In the genomic region with DNA sequence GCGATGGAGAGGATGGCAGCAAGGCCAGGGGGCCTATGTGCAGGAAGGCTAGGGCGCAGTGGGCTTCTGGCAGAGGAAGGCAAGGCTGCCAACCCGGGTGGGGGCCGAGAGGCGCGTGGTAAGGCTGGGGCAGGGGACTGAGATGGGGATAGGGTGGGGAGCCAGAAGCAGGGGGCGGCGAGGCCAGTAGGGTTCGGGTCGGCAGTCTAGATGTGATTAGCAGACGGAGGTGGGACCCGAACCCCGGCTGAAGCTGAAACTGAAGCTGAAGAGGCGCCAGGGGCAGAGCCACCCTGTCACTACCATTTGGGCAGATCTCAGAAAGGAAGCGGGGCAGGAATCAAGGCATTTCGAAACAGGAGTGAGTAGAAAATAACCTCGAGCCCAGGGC, we compare ENCODE assay signal across 8 cellular contexts. TPM values are rescaled to one million over a fixed set of nuclear protein-coding genes. Genes with fewer than 3 reads are reported as not detected.
A peak's percentile ranks its signal among the peaks of the same experiment; 100 is the strongest.
DNase-seq lines count a peak whose midpoint lies in the region; ATAC-seq, FAIRE-seq and TF ChIP-seq lines count a peak whose summit lies in the region.

No MANE protein-coding gene starts in this region.

- ATAC-seq in A549: peak; percentile 36 to 42
- ATAC-seq in GM18861 (IDR thresholded peaks at IDR 0.05; ENCODE audit: unreplicated experiment): peak; percentile 0
- ATAC-seq in HG03095 (IDR thresholded peaks at IDR 0.05; ENCODE audit: unreplicated experiment): peak; percentile 9

- intact Hi-C loops in kidney (cut with DNase I): no loop called here

- WGBS in A549 (ENCODE audit: missing lambda C conversion rate): 9% methylated on average over 15 of the region's 17 CpGs

- H3K4me1 ChIP-seq in A549 (peaks cover 13% of the 10 kb centered on the region; the same call in 2 of the 3 replicates), kidney (ENCODE audit: control insufficient read depth in 1 of 2, insufficient read depth in 1 of 2, low read depth in 1 of 2, low read length in 2 of 2) (peaks cover 0 to 9% of the 10 kb centered on the region in 2 donors)

- H3K36me3 ChIP-seq in SK-N-MC (ENCODE audit: insufficient read depth, low read length) (no peaks in the 10 kb centered on the region), kidney (ENCODE audit: control insufficient read depth in 1 of 2, insufficient read depth in 2 of 2, low read length in 2 of 2) (no peaks in the 10 kb centered on the region)

- in situ Hi-C loops in T47D (cut with HindIII; ENCODE audit: low pct_unique_long_range_greater_than_20kb, low sequenced_read_pairs): no loop called here

- H3K4me3 ChIP-seq in A549 (peak overlapping the region; percentile 91), SK-N-MC (peak overlapping the region; percentile 93), kidney (ENCODE audit: low read length in 2 of 2) (peak overlapping the region; percentile 85 to 87)

- peak overlapping the region; percentile 87 for H3K4me2 ChIP-seq in A549

- TF ChIP-seq POLR2A in A549 (IDR thresholded peaks at IDR 0.05; ENCODE audit: low read length): no peak

- no peak for TF ChIP-seq RAD21 in A549 (conservative IDR thresholded peaks at IDR 0.05 in 1 of 2, IDR thresholded peaks at IDR 0.05 in 1 of 2)

- DNase-seq in A549 (ENCODE audit: low read depth in 1 of 2, low spot score in 1 of 2) (peak; percentile 15 to 29), SK-N-MC (ENCODE audit: low read depth, low spot score) (no peak), T47D (ENCODE audit: low read depth in 1 of 2, low spot score in 1 of 2) (peak; percentile 26 to 31), kidney (peak; percentile 77), GDM1 (lab: John Stamatoyannopoulos, UW) (no peak)
- DNase-seq in stimulated activated CD4-positive, alpha-beta T cell treated with anti-CD3 and anti-CD28 coated beads, Interleukin-2, amount 100 ng/mL, for 24 hours: peak; percentile 50 to 52

- H3K9ac ChIP-seq in SK-N-MC (ENCODE audit: insufficient read length): peak overlapping the region; percentile 83
- peak overlapping the region; percentile 52 to 66 for H3K9ac ChIP-seq in kidney (ENCODE audit: low read length in 2 of 2)

- no peak for TF ChIP-seq EP300 in A549 (IDR thresholded peaks at IDR 0.05)

- H3K9me3 ChIP-seq in A549: no peaks in the 10 kb centered on the region
- H3K9me3 ChIP-seq in SK-N-MC (ENCODE audit: low read depth, low read length): no peaks in the 10 kb centered on the region
- no peaks in the 10 kb centered on the region for H3K9me3 ChIP-seq in kidney (ENCODE audit: control insufficient read depth in 1 of 2, low read length in 2 of 2)

- no peak for FAIRE-seq in A549 (lab: Jason Lieb, UNC)
- FAIRE-seq in kidney (lab: Jason Lieb, UNC): no peak

- CTCF ChIA-PET in A549 (lab: Yijun Ruan, JAX): interaction anchor here (0.6 to 1.7 kb wide), 7 partner anchors 20 to 90 kb away, joined by 3 to 8 read pairs (median 3); no protein-coding TSS in a partner anchor

- POLR2A ChIA-PET in A549 (lab: Yijun Ruan, JAX): interaction anchor here (0.5 to 1.9 kb wide), 3 partner anchors 11 to 81 kb away, joined by 4 to 24 read pairs (median 4); partner anchors contain the start of genes GSTZ1 and POMT2

- H3K27ac ChIP-seq in A549 (peak overlapping the region; percentile 91 to 92), SK-N-MC (no peak overlapping the region), kidney (ENCODE audit: low read depth in 2 of 2, low read length in 2 of 2) (peak overlapping the region; percentile 15 to 79)

- TF ChIP-seq CTCF in A549 (IDR thresholded peaks at IDR 0.05): no peak
- TF ChIP-seq CTCF in kidney (IDR thresholded peaks at IDR 0.05; ENCODE audit: borderline replicate concordance, extremely low read depth, insufficient read depth): no peak

TF ChIP-seq in A549, 52 proteins besides CTCF, POLR2A, EP300 and RAD21:
- TF ChIP-seq NPAS2 (CRISPR knock-in tag; IDR thresholded peaks at IDR 0.05; ENCODE audit: borderline replicate concordance): no peak
- no peak for TF ChIP-seq ZC3H11A (IDR thresholded peaks at IDR 0.05)
- TF ChIP-seq FOSL2 (IDR thresholded peaks at IDR 0.05): no peak
- TF ChIP-seq FOSL2 (CRISPR knock-in tag; IDR thresholded peaks at IDR 0.05): no peak
- no peak for TF ChIP-seq MAZ (IDR thresholded peaks at IDR 0.05; ENCODE audit: borderline replicate concordance, low read depth, low read length)

RNA-seq across cellular contexts. Expression of gene TMED8, which starts 0.5 kb away (rescaled TPM):
- polyA plus RNA-seq in A549 (2011; rRNA removed) (11.7 and 13.9 TPM in 2 replicates), A549 (2017; fragmentation: RNase III; extraction: RNeasy Plus Mini Kit Qiagen cat#74134 plus additional on column Dnase treatment) (8.1 to 8.8 TPM (median 8.8 TPM) in 3 replicates), kidney (ENCODE audit: insufficient read depth, low read depth, low replicate concordance) (6.7 TPM)
- polyA plus RNA-seq in A549 (2012; cell fraction: cytosol; rRNA removed): 2.7 and 3.2 TPM in 2 replicates
- 2.2 and 3.2 TPM in 2 replicates for polyA plus RNA-seq in A549 (2012; cell fraction: nucleus; rRNA removed)
- 12.8 and 13.6 TPM in 2 replicates for polyA minus RNA-seq in A549 (2011; rRNA and poly(A)+ RNA removed)
- 17.1 TPM for total RNA-seq in kidney

RNA-seq across cellular contexts. Expression of gene SAMD15, which starts 0.8 kb away (rescaled TPM):
- polyA plus RNA-seq in A549 (2011; rRNA removed): 2.0 and 2.7 TPM in 2 replicates
- polyA plus RNA-seq in A549 (2012; cell fraction: cytosol; rRNA removed): 0.58 and 0.75 TPM in 2 replicates
- 0.13 and 0.40 TPM in 2 replicates for polyA plus RNA-seq in A549 (2012; cell fraction: nucleus; rRNA removed)
- polyA plus RNA-seq in A549 (2017; fragmentation: RNase III; extraction: RNeasy Plus Mini Kit Qiagen cat#74134 plus additional on column Dnase treatment): 2.1 to 2.5 TPM (median 2.2 TPM) in 3 replicates
- polyA minus RNA-seq in A549 (2011; rRNA and poly(A)+ RNA removed): 0.95 and 1.4 TPM in 2 replicates
- total RNA-seq in kidney: 6.2 TPM
- 1.8 TPM for polyA plus RNA-seq in kidney (ENCODE audit: insufficient read depth, low read depth, low replicate concordance)

RNA-seq across cellular contexts. Expression of gene NOXRED1, which starts 46.9 kb away (rescaled TPM):
- polyA plus RNA-seq in A549 (2011; rRNA removed) (0.34 and 0.45 TPM in 2 replicates), A549 (2017; fragmentation: RNase III; extraction: RNeasy Plus Mini Kit Qiagen cat#74134 plus additional on column Dnase treatment) (0.16 to 0.22 TPM (median 0.18 TPM) in 3 replicates), kidney (ENCODE audit: insufficient read depth, low read depth, low replicate concordance) (0.28 TPM)
- polyA plus RNA-seq in A549 (2012; cell fraction: cytosol; rRNA removed): 0.08 and 0.09 TPM in 2 replicates
- 0.14 and 0.23 TPM in 2 replicates for polyA plus RNA-seq in A549 (2012; cell fraction: nucleus; rRNA removed)
- 0.34 and 0.70 TPM in 2 replicates for polyA minus RNA-seq in A549 (2011; rRNA and poly(A)+ RNA removed)
- 0.57 TPM for total RNA-seq in kidney

RNA-seq across cellular contexts. Expression of gene GSTZ1, which starts 55.5 kb away (rescaled TPM):
- 24.3 and 29.3 TPM in 2 replicates for polyA plus RNA-seq in A549 (2011; rRNA removed)
- 37.2 and 39.2 TPM in 2 replicates for polyA plus RNA-seq in A549 (2012; cell fraction: cytosol; rRNA removed)
- polyA plus RNA-seq in A549 (2012; cell fraction: nucleus; rRNA removed): 37.8 and 38.6 TPM in 2 replicates
- polyA plus RNA-seq in A549 (2017; fragmentation: RNase III; extraction: RNeasy Plus Mini Kit Qiagen cat#74134 plus additional on column Dnase treatment): 29.7 to 33.6 TPM (median 30.1 TPM) in 3 replicates
- polyA minus RNA-seq in A549 (2011; rRNA and poly(A)+ RNA removed): 29.8 and 30.8 TPM in 2 replicates
- total RNA-seq in kidney: 17.0 TPM
- 64.7 TPM for polyA plus RNA-seq in kidney (ENCODE audit: insufficient read depth, low read depth, low replicate concordance)

RNA-seq across cellular contexts. Expression of gene POMT2, which starts 55.7 kb away (rescaled TPM):
- 35.0 and 38.7 TPM in 2 replicates for polyA plus RNA-seq in A549 (2011; rRNA removed)
- polyA plus RNA-seq in A549 (2012; cell fraction: cytosol; rRNA removed): 20.8 and 33.0 TPM in 2 replicates
- polyA plus RNA-seq in A549 (2012; cell fraction: nucleus; rRNA removed): 113 and 122 TPM in 2 replicates
- 25.9 to 29.0 TPM (median 27.1 TPM) in 3 replicates for polyA plus RNA-seq in A549 (2017; fragmentation: RNase III; extraction: RNeasy Plus Mini Kit Qiagen cat#74134 plus additional on column Dnase treatment)
- polyA minus RNA-seq in A549 (2011; rRNA and poly(A)+ RNA removed): 75.5 and 84.0 TPM in 2 replicates
- total RNA-seq in kidney: 34.7 TPM
- 18.2 TPM for polyA plus RNA-seq in kidney (ENCODE audit: insufficient read depth, low read depth, low replicate concordance)

Comparison
In these comparisons a context has a peak if more than half of its experiments do, and no peak if none do; other contexts are left out.
1. DNase-seq: peak in A549 (2 of 2), T47D (2 of 2), kidney (single experiment) and stimulated activated CD4-positive, alpha-beta T cell treated with anti-CD3 and anti-CD28 coated beads, Interleukin-2, amount 100 ng/mL, for 24 hours (2 of 2); none in SK-N-MC (single experiment) and GDM1 (single experiment).
2. Peak in every context shown above with its lines, with median percentiles within 50 percentile points of each other: ATAC-seq and H3K4me3 ChIP-seq.